Comparison of ENCODE assay signal across 1 cellular context in the genomic region with DNA sequence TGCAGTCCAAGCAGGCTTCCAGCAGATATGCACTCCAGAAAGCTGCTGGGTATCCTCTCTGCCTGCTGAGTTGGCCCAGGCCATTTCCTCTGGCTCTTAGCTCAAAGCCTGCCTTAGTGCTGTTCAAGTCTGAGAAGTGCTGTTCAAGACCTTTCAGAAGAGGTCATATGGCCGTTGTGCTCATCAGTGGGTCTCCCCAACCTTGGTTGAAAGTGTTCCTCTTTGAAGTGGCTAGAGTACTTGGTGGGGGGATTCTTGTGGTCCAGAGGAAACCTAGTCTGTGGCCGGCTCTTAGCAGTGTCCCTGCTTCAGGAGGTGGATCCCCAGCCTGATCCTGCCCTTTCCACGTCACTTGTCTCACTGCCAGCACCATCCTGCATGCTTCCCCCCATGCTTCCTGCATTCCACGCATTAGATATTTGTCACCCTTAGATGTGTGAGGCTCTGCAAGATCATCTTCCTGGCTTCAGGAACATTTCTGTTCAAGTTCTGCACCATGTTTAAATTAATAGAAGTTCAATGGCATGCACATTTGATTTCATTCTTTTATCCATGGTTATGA.
TF ChIP-seq lines count a peak whose summit lies in the region.

No MANE protein-coding gene starts in this region.

TF ChIP-seq in H1, 55 proteins besides CTCF, POLR2A, EP300 and RAD21:
- TF ChIP-seq BCL11A (IDR thresholded peaks at IDR 0.05; ENCODE audit: low read depth in 2 of 2, low read length in 2 of 2), result no peak
- TF ChIP-seq, protein P1, sequence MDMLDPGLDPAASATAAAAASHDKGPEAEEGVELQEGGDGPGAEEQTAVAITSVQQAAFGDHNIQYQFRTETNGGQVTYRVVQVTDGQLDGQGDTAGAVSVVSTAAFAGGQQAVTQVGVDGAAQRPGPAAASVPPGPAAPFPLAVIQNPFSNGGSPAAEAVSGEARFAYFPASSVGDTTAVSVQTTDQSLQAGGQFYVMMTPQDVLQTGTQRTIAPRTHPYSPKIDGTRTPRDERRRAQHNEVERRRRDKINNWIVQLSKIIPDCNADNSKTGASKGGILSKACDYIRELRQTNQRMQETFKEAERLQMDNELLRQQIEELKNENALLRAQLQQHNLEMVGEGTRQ (IDR thresholded peaks at IDR 0.05; ENCODE audit: low read length), result no peak
- no peak for TF ChIP-seq RBBP5 (IDR thresholded peaks at IDR 0.05; ENCODE audit: borderline replicate concordance, low read depth, low read length)
- no peak for TF ChIP-seq SRF (IDR thresholded peaks at IDR 0.05; ENCODE audit: low read depth, low read length)
- no peak for TF ChIP-seq SAP30 (IDR thresholded peaks at IDR 0.05; ENCODE audit: insufficient read depth, insufficient replicate concordance, low read length)
- no peak for TF ChIP-seq SIX5 (IDR thresholded peaks at IDR 0.05; ENCODE audit: low read depth, low read length)
- TF ChIP-seq EZH2 (IDR thresholded peaks at IDR 0.05; ENCODE audit: low read depth, low read length, severe bottlenecking), result no peak
- TF ChIP-seq EGR1 (IDR thresholded peaks at IDR 0.05; ENCODE audit: borderline replicate concordance, low read depth, low read length), result no peak
- TF ChIP-seq TAF1 (IDR thresholded peaks at IDR 0.05; ENCODE audit: low read depth, low read length), result no peak
- no peak for TF ChIP-seq TCF12 (IDR thresholded peaks at IDR 0.05; ENCODE audit: low read depth, low read length)
- TF ChIP-seq NANOG (IDR thresholded peaks at IDR 0.05; ENCODE audit: insufficient read depth, low read depth, low read length, poor library complexity, severe bottlenecking), result no peak
- TF ChIP-seq CBX5 (IDR thresholded peaks at IDR 0.05; ENCODE audit: low read depth, low read length), result no peak
- no peak for TF ChIP-seq MAFK (IDR thresholded peaks at IDR 0.05; ENCODE audit: low read depth, low read length)
- no peak for TF ChIP-seq CBX8 (IDR thresholded peaks at IDR 0.05; ENCODE audit: borderline replicate concordance, low read depth, low read length)
- TF ChIP-seq NRF1 (IDR thresholded peaks at IDR 0.05; ENCODE audit: low read depth, low read length), result no peak
- TF ChIP-seq FOSL1 (IDR thresholded peaks at IDR 0.05; ENCODE audit: insufficient read depth, low read depth, low read length), result no peak
- no peak for TF ChIP-seq BACH1 (IDR thresholded peaks at IDR 0.05; ENCODE audit: low read length)
- TF ChIP-seq ZNF274 (IDR thresholded peaks at IDR 0.05; ENCODE audit: borderline replicate concordance, extremely low read depth, low read length), result no peak
- no peak for TF ChIP-seq GABPA (IDR thresholded peaks at IDR 0.05; ENCODE audit: borderline replicate concordance, insufficient read depth, low read length)
- no peak for TF ChIP-seq RFX5 (IDR thresholded peaks at IDR 0.05; ENCODE audit: borderline replicate concordance, low read depth, low read length)
